ENCODE assay signal across 16 cellular contexts in genomic region chr14:24701031-24701430, GRCh38.
"Had no signal": no experiment of that assay in that cellular context is flagged by ENCODE, and none has a peak within 500 bp of the region (broad histone marks: within the 10 kb centered on the region; RNA-seq: fewer than 3 reads in every experiment).

No MANE protein-coding gene starts in this region.

- H3K9me3 Mint-ChIP-seq: activated naive CD4-positive, alpha-beta T cell treated with anti-CD3 and anti-CD28 coated beads, Interleukin-2, amount 50 U/mL, for 72 hours; activated T-cell treated with anti-CD3 and anti-CD28 coated beads, Interleukin-2, amount 50 U/mL, for 4 hours had no signal

- DNase-seq: activated CD4-positive, alpha-beta T cell treated with anti-CD3 and anti-CD28 coated beads, Interleukin-2, amount 50 U/mL, for 4 hours; activated CD4-positive, CD25-positive, alpha-beta regulatory T cell treated with anti-CD3 and anti-CD28 coated beads, Interleukin-2, amount 50 U/mL, for 72 hours; activated effector memory CD4-positive, alpha-beta T cell treated with anti-CD3 and anti-CD28 coated beads, Interleukin-2, amount 50 U/mL, for 16 hours; activated T-cell treated with anti-CD3 and anti-CD28 coated beads, Interleukin-2, amount 50 U/mL, for 4 hours; amniotic stem cell; body of pancreas; central memory CD4-positive, alpha-beta T cell; effector CD4-positive, alpha-beta T cell; sigmoid colon; stimulated activated CD4-positive, alpha-beta T cell treated with anti-CD3 and anti-CD28 coated beads, Interleukin-2, amount 100 ng/mL, for 24 hours; stimulated activated naive CD4-positive, alpha-beta T cell treated with Interleukin-2 at 50 U/mL for 16 hours; upper lobe of left lung had no signal

- H3K4me1 ChIP-seq: body of pancreas, sigmoid colon, suprapubic skin, upper lobe of left lung had no signal

- ATAC-seq: activated T-cell treated with anti-CD3 and anti-CD28 coated beads, Interleukin-2, amount 50 U/mL, for 4 hours; body of pancreas had no signal

- H3K4me3 ChIP-seq: body of pancreas, coronary artery, sigmoid colon, suprapubic skin, upper lobe of left lung had no signal

- H3K4me1 Mint-ChIP-seq: neural crest cell had no signal

- H3K27ac Mint-ChIP-seq: activated naive CD4-positive, alpha-beta T cell treated with anti-CD3 and anti-CD28 coated beads, Interleukin-2, amount 50 U/mL, for 72 hours had no signal

- H3K27me3 ChIP-seq: body of pancreas, sigmoid colon, suprapubic skin, upper lobe of left lung had no signal

- H3K9me3 ChIP-seq: body of pancreas, sigmoid colon, suprapubic skin, upper lobe of left lung had no signal

- H3K27ac ChIP-seq: body of pancreas, coronary artery, sigmoid colon, suprapubic skin, upper lobe of left lung had no signal

- H3K36me3 ChIP-seq: sigmoid colon, suprapubic skin, upper lobe of left lung had no signal

- H3K36me3 Mint-ChIP-seq: activated naive CD4-positive, alpha-beta T cell treated with anti-CD3 and anti-CD28 coated beads, Interleukin-2, amount 50 U/mL, for 72 hours had no signal

- H3K4me3 Mint-ChIP-seq: activated T-cell treated with anti-CD3 and anti-CD28 coated beads, Interleukin-2, amount 50 U/mL, for 4 hours; neural crest cell had no signal
